ENCODE assay signal across 8 cellular contexts in genomic region chr17:69523252-69523861, GRCh38.
DNase-seq lines count a peak whose midpoint lies in the region; TF ChIP-seq lines count a peak whose summit lies in the region.

No MANE protein-coding gene starts in this region.

- H3K27ac Mint-ChIP-seq in activated naive CD4-positive, alpha-beta T cell treated with anti-CD3 and anti-CD28 coated beads, Interleukin-2, amount 50 U/mL, for 24 hours: peak overlapping the region; percentile 75

- no peaks in the 10 kb centered on the region for H3K27me3 Mint-ChIP-seq in activated naive CD4-positive, alpha-beta T cell treated with anti-CD3 and anti-CD28 coated beads, Interleukin-2, amount 50 U/mL, for 24 hours

- no peaks in the 10 kb centered on the region for H3K9me3 ChIP-seq in HEK293 (ENCODE audit: control insufficient read depth, insufficient read depth, low read depth, low read length)

- H3K4me3 ChIP-seq in HEK293 (ENCODE audit: low read depth, low read length) (no peak overlapping the region), NB4 (ENCODE audit: low read depth, low read length) (no peak overlapping the region)

- POLR2A ChIA-PET in HEK293 (lab: Yijun Ruan, JAX): no interaction called here

- no peaks in the 10 kb centered on the region for H3K9me3 Mint-ChIP-seq in activated naive CD4-positive, alpha-beta T cell treated with anti-CD3 and anti-CD28 coated beads, Interleukin-2, amount 50 U/mL, for 24 hours

- no peaks in the 10 kb centered on the region; a peak in 1 of 3 replicates for H3K36me3 ChIP-seq in HEK293 (ENCODE audit: control insufficient read depth in 2 of 2, insufficient read depth in 1 of 2, low read length in 2 of 2)

- DNase-seq in activated naive CD4-positive, alpha-beta T cell (lab: John Stamatoyannopoulos, UW): no peak
- DNase-seq in NB4 (ENCODE audit: low read depth) (peak; percentile 44), SW480 (ENCODE audit: low spot score) (peak; percentile 40), glomerular visceral epithelial cell (ENCODE audit: extremely low spot score) (peak; percentile 53), putamen (ENCODE audit: low spot score) (peak; percentile 58), GM19238 (ENCODE audit: insufficient read length, low spot score) (no peak)

- H3K27ac ChIP-seq in HEK293 (ENCODE audit: extremely low read depth, low read depth, low read length): no peak overlapping the region

- CTCF ChIA-PET in HEK293 (lab: Yijun Ruan, JAX): interaction anchor here (0.6 to 4.4 kb wide), 24 partner anchors 9 to 1718 kb away, joined by 3 to 35 read pairs (median 4); no protein-coding TSS in a partner anchor

- peaks cover 35% of the 10 kb centered on the region for H3K36me3 Mint-ChIP-seq in activated naive CD4-positive, alpha-beta T cell treated with anti-CD3 and anti-CD28 coated beads, Interleukin-2, amount 50 U/mL, for 24 hours

- TF ChIP-seq CTCF in HEK293 (tag by site-specific recombination; IDR thresholded peaks at IDR 0.05) (peak; percentile 32), NB4 (IDR thresholded peaks at IDR 0.05; ENCODE audit: low read depth, low read length) (peak; percentile 50)

- no peak for TF ChIP-seq POLR2A in NB4 (IDR thresholded peaks at IDR 0.05; ENCODE audit: extremely low read depth, insufficient read length)

- H3K4me1 Mint-ChIP-seq in activated naive CD4-positive, alpha-beta T cell treated with anti-CD3 and anti-CD28 coated beads, Interleukin-2, amount 50 U/mL, for 24 hours: peaks cover 4% of the 10 kb centered on the region

- no peaks in the 10 kb centered on the region for H3K4me1 ChIP-seq in HEK293 (ENCODE audit: control insufficient read depth, insufficient read depth, low read length)

- no peak overlapping the region for H3K4me3 Mint-ChIP-seq in activated naive CD4-positive, alpha-beta T cell treated with anti-CD3 and anti-CD28 coated beads, Interleukin-2, amount 50 U/mL, for 24 hours

TF ChIP-seq in HEK293, 187 proteins besides CTCF, POLR2A, EP300 and RAD21:
- TF ChIP-seq, protein P1, sequence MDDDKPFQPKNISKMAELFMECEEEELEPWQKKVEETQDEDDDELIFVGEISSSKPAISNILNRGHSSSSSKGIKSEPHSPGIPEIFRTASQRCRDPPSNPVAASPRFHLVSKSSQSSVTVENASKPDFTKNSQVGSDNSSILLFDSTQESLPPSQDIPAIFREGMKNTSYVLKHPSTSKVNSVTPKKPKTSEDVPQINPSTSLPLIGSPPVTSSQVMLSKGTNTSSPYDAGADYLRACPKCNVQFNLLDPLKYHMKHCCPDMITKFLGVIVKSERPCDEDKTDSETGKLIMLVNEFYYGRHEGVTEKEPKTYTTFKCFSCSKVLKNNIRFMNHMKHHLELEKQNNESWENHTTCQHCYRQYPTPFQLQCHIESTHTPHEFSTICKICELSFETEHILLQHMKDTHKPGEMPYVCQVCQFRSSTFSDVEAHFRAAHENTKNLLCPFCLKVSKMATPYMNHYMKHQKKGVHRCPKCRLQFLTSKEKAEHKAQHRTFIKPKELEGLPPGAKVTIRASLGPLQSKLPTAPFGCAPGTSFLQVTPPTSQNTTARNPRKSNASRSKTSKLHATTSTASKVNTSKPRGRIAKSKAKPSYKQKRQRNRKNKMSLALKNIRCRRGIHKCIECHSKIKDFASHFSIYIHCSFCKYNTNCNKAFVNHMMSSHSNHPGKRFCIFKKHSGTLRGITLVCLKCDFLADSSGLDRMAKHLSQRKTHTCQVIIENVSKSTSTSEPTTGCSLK (tag by site-specific recombination; IDR thresholded peaks at IDR 0.05): no peak
- TF ChIP-seq ZNF10 (tag by site-specific recombination; IDR thresholded peaks at IDR 0.05) (no peak), PRDM1 (tag by site-specific recombination; IDR thresholded peaks at IDR 0.05) (0 out of 2 replicates have a peak, but pooled peaks have one; percentile 32), REPIN1 (tag by site-specific recombination; IDR thresholded peaks at IDR 0.05; ENCODE audit: low read depth) (no peak), ZNF138 (tag by site-specific recombination; IDR thresholded peaks at IDR 0.05; ENCODE audit: borderline replicate concordance) (no peak), ZNF610 (tag by site-specific recombination; IDR thresholded peaks at IDR 0.05; ENCODE audit: borderline replicate concordance) (no peak), ZNF654 (tag by site-specific recombination; IDR thresholded peaks at IDR 0.05; ENCODE audit: low read depth) (peak; percentile 71), ZNF155 (tag by site-specific recombination; IDR thresholded peaks at IDR 0.05) (no peak), SCRT1 (tag by site-specific recombination; IDR thresholded peaks at IDR 0.05; ENCODE audit: borderline replicate concordance) (no peak), ZBTB20 (tag by site-specific recombination; IDR thresholded peaks at IDR 0.05) (no peak)
- TF ChIP-seq, protein P2, sequence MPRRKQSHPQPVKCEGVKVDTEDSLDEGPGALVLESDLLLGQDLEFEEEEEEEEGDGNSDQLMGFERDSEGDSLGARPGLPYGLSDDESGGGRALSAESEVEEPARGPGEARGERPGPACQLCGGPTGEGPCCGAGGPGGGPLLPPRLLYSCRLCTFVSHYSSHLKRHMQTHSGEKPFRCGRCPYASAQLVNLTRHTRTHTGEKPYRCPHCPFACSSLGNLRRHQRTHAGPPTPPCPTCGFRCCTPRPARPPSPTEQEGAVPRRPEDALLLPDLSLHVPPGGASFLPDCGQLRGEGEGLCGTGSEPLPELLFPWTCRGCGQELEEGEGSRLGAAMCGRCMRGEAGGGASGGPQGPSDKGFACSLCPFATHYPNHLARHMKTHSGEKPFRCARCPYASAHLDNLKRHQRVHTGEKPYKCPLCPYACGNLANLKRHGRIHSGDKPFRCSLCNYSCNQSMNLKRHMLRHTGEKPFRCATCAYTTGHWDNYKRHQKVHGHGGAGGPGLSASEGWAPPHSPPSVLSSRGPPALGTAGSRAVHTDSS (tag by site-specific recombination; IDR thresholded peaks at IDR 0.05): peak; percentile 29; the same call in 1 of the 2 replicates

Comparison
In these comparisons a context has a peak if more than half of its experiments do, and no peak if none do; other contexts are left out.
1. DNase-seq: peak in NB4 (single experiment), SW480 (single experiment), glomerular visceral epithelial cell (single experiment) and putamen (single experiment); none in activated naive CD4-positive, alpha-beta T cell (0 of 4) and GM19238 (single experiment).